Comparison of ENCODE assay signal across 9 cellular contexts in genomic region chr11:86577663-86578636, GRCh38.
DNase-seq lines count a peak whose midpoint lies in the region; ATAC-seq and TF ChIP-seq lines count a peak whose summit lies in the region.
"Had no signal": no experiment of that assay in that cellular context is flagged by ENCODE, and none has a peak within 500 bp of the region (broad histone marks: within the 10 kb centered on the region; RNA-seq: fewer than 3 reads in every experiment).

No MANE protein-coding gene starts in this region.

- no peaks in the 10 kb centered on the region for H3K4me1 Mint-ChIP-seq in activated CD4-positive, alpha-beta T cell treated with anti-CD3 and anti-CD28 coated beads, Interleukin-2, amount 10 ng/mL, durations not matched to agents 7 days and 5 days

- CTCF ChIA-PET in Panc1 (lab: Charles Lee) (no interaction called here), OCI-LY7 (lab: Charles Lee; ENCODE audit: unreplicated experiment) (no interaction called here)
- CTCF ChIA-PET in activated CD4-positive, alpha-beta T cell treated with anti-CD3 and anti-CD28 coated beads, Interleukin-2, amount 10 ng/mL, durations not matched to agents 7 days and 5 days (lab: Charles Lee): interaction anchor here (0.6 kb wide), 1 partner anchor 41 kb away, joined by 5 read pairs; no protein-coding TSS in a partner anchor

- H2AFZ ChIP-seq in fibroblast of lung (ENCODE audit: low read length) (no peak overlapping the region), OCI-LY7 (ENCODE audit: low read length) (no peak overlapping the region)

- H3K9ac ChIP-seq in fibroblast of lung (ENCODE audit: insufficient read depth, low read length): no peak overlapping the region

- no peaks in the 10 kb centered on the region for H3K9me2 ChIP-seq in OCI-LY7 (ENCODE audit: insufficient read depth, low read length)

- peak; percentile 76 for DNase-seq in AG10803 (ENCODE audit: low read depth)
- DNase-seq in Panc1 (ENCODE audit: low read depth, low spot score): peak; percentile 65
- peak; percentile 93 to 95 for DNase-seq in fibroblast of lung (ENCODE audit: low read depth in 2 of 2)
- DNase-seq in omental fat pad (ENCODE audit: low spot score): peak; percentile 50
- DNase-seq in OCI-LY7 (ENCODE audit: low spot score): no peak
- no peak for DNase-seq in activated CD4-positive, alpha-beta T cell treated with anti-CD3 and anti-CD28 coated beads, Interleukin-2, amount 10 ng/mL, durations not matched to agents 7 days and 5 days
- DNase-seq: H7 had no signal

- H3K79me2 ChIP-seq in fibroblast of lung (ENCODE audit: control insufficient read depth, insufficient read depth, low read length) (no peaks in the 10 kb centered on the region), OCI-LY7 (ENCODE audit: insufficient read depth, low read depth, low read length) (no peaks in the 10 kb centered on the region)

- POLR2A ChIA-PET in Panc1 (lab: Charles Lee) (interaction anchor here (1.3 kb wide), 1 partner anchor 12 kb away, joined by 4 read pairs; no protein-coding TSS in a partner anchor), OCI-LY7 (lab: Charles Lee) (no interaction called here)
- POLR2A ChIA-PET in activated CD4-positive, alpha-beta T cell treated with anti-CD3 and anti-CD28 coated beads, Interleukin-2, amount 10 ng/mL, durations not matched to agents 7 days and 5 days (lab: Charles Lee): no interaction called here

- H3K4me3 ChIP-seq in AG10803 (ENCODE audit: low read length) (no peak overlapping the region), Panc1 (ENCODE audit: low read depth in 2 of 2, low read length in 2 of 2) (no peak overlapping the region), fibroblast of lung (replicated peaks in 1 of 4; ENCODE audit: control extremely low read depth in 1 of 4, insufficient read depth in 1 of 4, low read depth in 3 of 4, low read length in 4 of 4) (no peak overlapping the region), OCI-LY7 (ENCODE audit: low read depth, low read length, poor library complexity, severe bottlenecking) (no peak overlapping the region)

- H3K9me3 ChIP-seq in Panc1 (ENCODE audit: control insufficient read depth, insufficient read depth, low read depth, low read length) (no peaks in the 10 kb centered on the region), fibroblast of lung (ENCODE audit: control insufficient read depth, insufficient read depth, low read depth, low read length) (no peaks in the 10 kb centered on the region), OCI-LY7 (ENCODE audit: low read length) (no peaks in the 10 kb centered on the region)

- ATAC-seq in Panc1 (peak; percentile 87), omental fat pad (ENCODE audit: low FRiP score) (peak; percentile 92), HG03039 (IDR thresholded peaks at IDR 0.05; ENCODE audit: unreplicated experiment) (no peak), GM19452 (IDR thresholded peaks at IDR 0.05; ENCODE audit: unreplicated experiment) (no peak)

- BruUV-seq in Panc1 (replicated peaks; lab: Mats Ljungman, UMichigan) (no TSS peak), OCI-LY7 (replicated peaks; lab: Mats Ljungman, UMichigan) (no TSS peak)

- H3K36me3 ChIP-seq in Panc1 (ENCODE audit: control insufficient read depth, insufficient read depth, low read length) (no peaks in the 10 kb centered on the region), fibroblast of lung (ENCODE audit: control insufficient read depth, insufficient read depth, low read length) (no peaks in the 10 kb centered on the region), OCI-LY7 (ENCODE audit: insufficient read depth, low read length) (no peaks in the 10 kb centered on the region)

- H4K20me1 ChIP-seq in fibroblast of lung (ENCODE audit: control insufficient read depth, extremely low read depth, insufficient read depth, low read length) (no peaks in the 10 kb centered on the region), OCI-LY7 (ENCODE audit: insufficient read depth, low read length) (no peaks in the 10 kb centered on the region)

- no peaks in the 10 kb centered on the region for H3K9me3 Mint-ChIP-seq in activated CD4-positive, alpha-beta T cell treated with anti-CD3 and anti-CD28 coated beads, Interleukin-2, amount 10 ng/mL, durations not matched to agents 7 days and 5 days

- peaks cover 4% of the 10 kb centered on the region for H3K27me3 Mint-ChIP-seq in activated CD4-positive, alpha-beta T cell treated with anti-CD3 and anti-CD28 coated beads, Interleukin-2, amount 10 ng/mL, durations not matched to agents 7 days and 5 days

- peak overlapping the region; percentile 80 for H3K27ac ChIP-seq in Panc1 (ENCODE audit: low read length)
- no peak overlapping the region for H3K27ac ChIP-seq in fibroblast of lung (ENCODE audit: insufficient read depth, low read length)
- H3K27ac ChIP-seq in OCI-LY7 (ENCODE audit: low read depth, low read length, poor library complexity, severe bottlenecking): no peak overlapping the region

- no peak overlapping the region for H3K4me3 Mint-ChIP-seq in activated CD4-positive, alpha-beta T cell treated with anti-CD3 and anti-CD28 coated beads, Interleukin-2, amount 10 ng/mL, durations not matched to agents 7 days and 5 days

- peak overlapping the region; percentile 54 for H3K4me2 ChIP-seq in fibroblast of lung (ENCODE audit: extremely low read depth, insufficient read depth, low read length)
- H3K4me2 ChIP-seq in OCI-LY7 (ENCODE audit: low read length): no peak overlapping the region

- H3K4me1 ChIP-seq in Panc1 (ENCODE audit: control insufficient read depth, insufficient read depth, low read length): peaks cover 53% of the 10 kb centered on the region
- H3K4me1 ChIP-seq in fibroblast of lung (ENCODE audit: control insufficient read depth, extremely low read depth, insufficient read depth, low read length): peaks cover 9% of the 10 kb centered on the region
- no peaks in the 10 kb centered on the region for H3K4me1 ChIP-seq in OCI-LY7 (ENCODE audit: insufficient read depth, low read length, poor library complexity, severe bottlenecking)

- H3K27me3 ChIP-seq in Panc1 (ENCODE audit: control insufficient read depth, insufficient read depth, low read length) (no peaks in the 10 kb centered on the region), fibroblast of lung (ENCODE audit: control insufficient read depth, insufficient read depth, low read length) (no peaks in the 10 kb centered on the region)

- H3K36me3 Mint-ChIP-seq in activated CD4-positive, alpha-beta T cell treated with anti-CD3 and anti-CD28 coated beads, Interleukin-2, amount 10 ng/mL, durations not matched to agents 7 days and 5 days (ENCODE audit: low read depth): no peaks in the 10 kb centered on the region

- no peak for TF ChIP-seq CTCF in AG10803 (conservative IDR thresholded peaks at IDR 0.05; ENCODE audit: low read length)
- TF ChIP-seq CTCF in Panc1 (IDR thresholded peaks at IDR 0.05): no peak
- TF ChIP-seq CTCF in fibroblast of lung (conservative IDR thresholded peaks at IDR 0.05 in 1 of 2, IDR thresholded peaks at IDR 0.05 in 1 of 2; ENCODE audit: low read depth in 1 of 2, low read length in 2 of 2): peak in 1 of 2 donors; percentile 7
- TF ChIP-seq CTCF in omental fat pad (IDR thresholded peaks at IDR 0.05): no peak
- TF ChIP-seq CTCF in OCI-LY7 (conservative IDR thresholded peaks at IDR 0.05; ENCODE audit: low read length): no peak

- in situ Hi-C loops in Panc1 (cut with HindIII; ENCODE audit: low pct_unique_long_range_greater_than_20kb, low sequenced_read_pairs): no loop called here

- intact Hi-C loops in Panc1 (cut with micrococcal nuclease; ENCODE audit: unreplicated experiment) (no loop called here), OCI-LY7 (cut with micrococcal nuclease; ENCODE audit: unreplicated experiment) (no loop called here)

- H3K27ac Mint-ChIP-seq in activated CD4-positive, alpha-beta T cell treated with anti-CD3 and anti-CD28 coated beads, Interleukin-2, amount 10 ng/mL, durations not matched to agents 7 days and 5 days: no peak overlapping the region

Comparison
In these comparisons a context has a peak if more than half of its experiments do, and no peak if none do; other contexts are left out.
1. DNase-seq: peak in AG10803 (single experiment), Panc1 (single experiment), fibroblast of lung (2 of 2) and omental fat pad (single experiment); none in OCI-LY7 (single experiment) and activated CD4-positive, alpha-beta T cell treated with anti-CD3 and anti-CD28 coated beads, Interleukin-2, amount 10 ng/mL, durations not matched to agents 7 days and 5 days (single experiment).
2. ATAC-seq: peak in Panc1 (single experiment) and omental fat pad (single experiment); none in HG03039 (single experiment) and GM19452 (single experiment).